29 cellular contexts compared by ENCODE assay signal in genomic region chr6:6604566-6604965, GRCh38. TPM values are rescaled to one million over a fixed set of nuclear protein-coding genes. Genes with fewer than 3 reads are reported as not detected.
"Had no signal": no experiment of that assay in that cellular context is flagged by ENCODE, and none has a peak within 500 bp of the region (broad histone marks: within the 10 kb centered on the region; RNA-seq: fewer than 3 reads in every experiment).

No MANE protein-coding gene starts in this region.

- H3K27me3 Mint-ChIP-seq: activated CD4-positive, alpha-beta T cell treated with anti-CD3 and anti-CD28 coated beads for 36 hours; activated CD8-positive, alpha-beta memory T cell treated with anti-CD3 and anti-CD28 coated beads, Interleukin-2, amount 10 ng/mL, durations not matched to agents 7 days and 5 days; stimulated activated naive CD8-positive, alpha-beta T cell treated with anti-CD3 and anti-CD28 coated beads, Interleukin-15, Interleukin-2, amounts not matched to agents 100 ng/mL and 50 ng/mL, for 24 hours; type B pancreatic cell had no signal

- H3K4me3 ChIP-seq: gastroesophageal sphincter, mucosa of descending colon, spleen, vagina had no signal

- H3K4me3 Mint-ChIP-seq: activated CD4-positive, alpha-beta T cell treated with anti-CD3 and anti-CD28 coated beads for 36 hours; activated CD8-positive, alpha-beta memory T cell treated with anti-CD3 and anti-CD28 coated beads, Interleukin-2, amount 10 ng/mL, durations not matched to agents 7 days and 5 days; activated CD8-positive, alpha-beta T cell treated with anti-CD3 and anti-CD28 coated beads, Interleukin-2, amount 10 ng/mL, durations not matched to agents 7 days and 5 days; nephron; stimulated activated naive CD8-positive, alpha-beta T cell treated with anti-CD3 and anti-CD28 coated beads, Interleukin-15, Interleukin-2, amounts not matched to agents 100 ng/mL and 50 ng/mL, for 24 hours; T-helper 1 cell treated with Interleukin-12 subunit alpha and Interleukin-12 subunit beta and Interleukin-4 antibody, amounts not matched to agents 30 μg/mL and 1 μg/mL, for 36 hours; type B pancreatic cell had no signal

- DNase-seq: activated CD4-positive, alpha-beta T cell treated with anti-CD3 and anti-CD28 coated beads for 36 hours; activated CD4-positive, CD25-positive, alpha-beta regulatory T cell; activated CD8-positive, alpha-beta memory T cell treated with anti-CD3 and anti-CD28 coated beads, Interleukin-2, amount 10 ng/mL, durations not matched to agents 7 days and 5 days; activated CD8-positive, alpha-beta T cell treated with anti-CD3 and anti-CD28 coated beads, Interleukin-2, amount 10 ng/mL, durations not matched to agents 7 days and 5 days; activated T-cell treated with anti-CD3 and anti-CD28 coated beads, Interleukin-2, amount 50 U/mL, for 48 hours; amygdala; caudate nucleus; hippocampal formation; left cardiac atrium; left ventricle myocardium superior; mucosa of descending colon; posterior cingulate gyrus; right cardiac atrium; spleen had no signal

- ATAC-seq: activated CD4-positive, alpha-beta T cell treated with anti-CD3 and anti-CD28 coated beads for 36 hours; activated CD8-positive, alpha-beta memory T cell treated with anti-CD3 and anti-CD28 coated beads, Interleukin-2, amount 10 ng/mL, durations not matched to agents 7 days and 5 days; activated CD8-positive, alpha-beta T cell treated with anti-CD3 and anti-CD28 coated beads, Interleukin-2, amount 10 ng/mL, durations not matched to agents 7 days and 5 days; gastroesophageal sphincter; left cardiac atrium; left ventricle myocardium superior; mucosa of descending colon; right cardiac atrium had no signal

- H3K4me1 Mint-ChIP-seq: nephron had no signal

- H3K36me3 Mint-ChIP-seq: type B pancreatic cell had no signal

- H3K27ac Mint-ChIP-seq: activated CD4-positive, alpha-beta T cell treated with anti-CD3 and anti-CD28 coated beads for 36 hours; activated CD8-positive, alpha-beta memory T cell treated with anti-CD3 and anti-CD28 coated beads, Interleukin-2, amount 10 ng/mL, durations not matched to agents 7 days and 5 days; activated CD8-positive, alpha-beta T cell treated with anti-CD3 and anti-CD28 coated beads, Interleukin-2, amount 10 ng/mL, durations not matched to agents 7 days and 5 days; activated T-helper 2 cell treated with anti-CD3 and anti-CD28 coated beads, Interferon-gamma antibody, Interleukin-2, Interleukin-4, amounts not matched to agents 10 μg/mL and 5 μg/mL and 100 μg/mL, durations not matched to agents 14 hours and 24 hours and 36 hours; nephron; stimulated activated naive CD8-positive, alpha-beta T cell treated with anti-CD3 and anti-CD28 coated beads, Interleukin-15, Interleukin-2, amounts not matched to agents 100 ng/mL and 50 ng/mL, for 24 hours; T-helper 1 cell treated with Interleukin-12 subunit alpha and Interleukin-12 subunit beta and Interleukin-4 antibody, amounts not matched to agents 30 μg/mL and 1 μg/mL, for 36 hours; type B pancreatic cell had no signal

- H3K9me3 ChIP-seq: vagina had no signal

RNA-seq across cellular contexts. Expression of gene LY86, which starts 16.0 kb away (rescaled TPM):
- total RNA-seq: chondrocyte, endothelial cell of umbilical vein, fibroblast of lung, fibroblast of villous mesenchyme, lung microvascular endothelial cell, myocyte, osteoblast had no signal
- polyA plus RNA-seq: endothelial cell of umbilical vein, fibroblast of lung, keratinocyte had no signal
